In the genomic region with DNA sequence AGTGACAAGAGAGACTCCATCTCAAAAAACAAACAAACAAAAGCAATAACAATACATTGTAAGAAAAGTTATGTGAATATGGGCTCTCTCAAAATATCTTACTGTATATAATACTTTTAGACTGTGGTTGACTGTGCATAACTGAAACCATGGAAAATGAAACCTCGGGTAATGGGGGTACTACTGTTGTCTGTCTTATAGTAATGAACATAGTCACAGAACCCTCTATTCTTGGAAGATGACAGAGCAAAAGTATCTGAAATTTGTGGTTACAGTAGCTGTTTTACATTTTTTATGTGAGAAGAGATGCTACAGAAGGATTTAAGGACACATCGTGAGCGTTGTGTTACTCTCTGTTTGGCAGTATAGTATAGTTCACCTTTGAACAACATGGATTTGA, we compare ENCODE assay signal across 10 cellular contexts.
DNase-seq lines count a peak whose midpoint lies in the region; ATAC-seq, FAIRE-seq and TF ChIP-seq lines count a peak whose summit lies in the region.
"Had no signal": no experiment of that assay in that cellular context is flagged by ENCODE, and none has a peak within 500 bp of the region (broad histone marks: within the 10 kb centered on the region; RNA-seq: fewer than 3 reads in every experiment).

No MANE protein-coding gene starts in this region.

- peak overlapping the region; percentile 96 for H3K27ac Mint-ChIP-seq in astrocyte (ENCODE audit: unreplicated experiment)

- DNase-seq in activated T-cell treated with anti-CD3 and anti-CD28 coated beads, Interleukin-2, amount 50 U/mL, for 4 hours: no peak
- DNase-seq in activated T-cell treated with anti-CD3 and anti-CD28 coated beads for 4 hours: no peak
- DNase-seq in astrocyte (ENCODE audit: low read depth): peak; percentile 69
- DNase-seq in stomach: no peak
- DNase-seq in left ventricle myocardium superior: no peak
- DNase-seq in 8988T: no peak
- no peak for DNase-seq in prostate gland (ENCODE audit: low spot score)
- DNase-seq: lower lobe of right lung had no signal

- peaks cover 8% of the 10 kb centered on the region for H3K36me3 Mint-ChIP-seq in activated T-cell treated with anti-CD3 and anti-CD28 coated beads, Interleukin-2, amount 50 U/mL, for 4 hours (ENCODE audit: insufficient read depth)
- H3K36me3 Mint-ChIP-seq in astrocyte (ENCODE audit: low read depth, unreplicated experiment): peaks cover 4% of the 10 kb centered on the region

- peaks cover 56% of the 10 kb centered on the region for H4K20me1 ChIP-seq in astrocyte (ENCODE audit: insufficient read depth, low read length)

- peak overlapping the region; percentile 75 for H3K27ac ChIP-seq in astrocyte (ENCODE audit: low read depth, low read length)
- peak overlapping the region in 3 of 5 donors; percentile 42 to 63 (median 46) for H3K27ac ChIP-seq in stomach
- no peak overlapping the region for H3K27ac ChIP-seq in prostate gland
- H3K27ac ChIP-seq: lower lobe of right lung had no signal

- peak overlapping the region; percentile 47 for H3K9ac ChIP-seq in astrocyte (ENCODE audit: low read length)

- H3K4me3 Mint-ChIP-seq in activated T-cell treated with anti-CD3 and anti-CD28 coated beads, Interleukin-2, amount 50 U/mL, for 4 hours: peak overlapping the region; percentile 61
- H3K4me3 Mint-ChIP-seq in astrocyte (ENCODE audit: unreplicated experiment): peak overlapping the region; percentile 54

- peak overlapping the region; percentile 38 for H3K4me2 ChIP-seq in astrocyte (ENCODE audit: low read length)

- peaks cover 75% of the 10 kb centered on the region for H3K4me1 Mint-ChIP-seq in activated T-cell treated with anti-CD3 and anti-CD28 coated beads, Interleukin-2, amount 50 U/mL, for 4 hours (ENCODE audit: low read depth)
- H3K4me1 Mint-ChIP-seq in astrocyte (ENCODE audit: low read depth, unreplicated experiment): peaks cover 65% of the 10 kb centered on the region

- no peak overlapping the region for H2AFZ ChIP-seq in astrocyte (ENCODE audit: low read depth, low read length)

- WGBS in stomach, 5 donors: 77 to 85% (median 80%) methylated on average over 3 of the region's 3 CpGs
- WGBS in prostate gland: 93% methylated on average over 3 of the region's 3 CpGs

- ATAC-seq in activated T-cell treated with anti-CD3 and anti-CD28 coated beads, Interleukin-2, amount 50 U/mL, for 4 hours: peak; percentile 91
- ATAC-seq in HG03378 (IDR thresholded peaks at IDR 0.05; ENCODE audit: unreplicated experiment) (peak; percentile 50), left ventricle myocardium superior (no peak)
- ATAC-seq: lower lobe of right lung had no signal

- no peaks in the 10 kb centered on the region for H3K36me3 ChIP-seq in astrocyte (ENCODE audit: insufficient read depth, low read length)
- no peaks in the 10 kb centered on the region for H3K36me3 ChIP-seq in stomach
- no peaks in the 10 kb centered on the region for H3K36me3 ChIP-seq in prostate gland
- H3K36me3 ChIP-seq: lower lobe of right lung had no signal

- H3K27me3 ChIP-seq in astrocyte (ENCODE audit: insufficient read depth, low read length) (no peaks in the 10 kb centered on the region), stomach (no peaks in the 10 kb centered on the region), prostate gland (replicated peaks; ENCODE audit: insufficient read depth) (no peaks in the 10 kb centered on the region)

- TF ChIP-seq POLR2A in stomach (IDR thresholded peaks at IDR 0.05) (no peak), prostate gland (IDR thresholded peaks at IDR 0.05) (no peak)

- peaks cover 89% of the 10 kb centered on the region for H3K79me2 ChIP-seq in astrocyte (ENCODE audit: insufficient read depth, low read length)

- H3K27me3 Mint-ChIP-seq in activated T-cell treated with anti-CD3 and anti-CD28 coated beads, Interleukin-2, amount 50 U/mL, for 4 hours (ENCODE audit: low read depth): no peaks in the 10 kb centered on the region
- no peaks in the 10 kb centered on the region for H3K27me3 Mint-ChIP-seq in astrocyte (ENCODE audit: low read depth, unreplicated experiment)

- no peak for TF ChIP-seq EP300 in stomach (IDR thresholded peaks at IDR 0.05)

- FAIRE-seq in astrocyte (lab: Jason Lieb, UNC): no peak

- H3K9me3 Mint-ChIP-seq in activated T-cell treated with anti-CD3 and anti-CD28 coated beads, Interleukin-2, amount 50 U/mL, for 4 hours: no peaks in the 10 kb centered on the region
- no peaks in the 10 kb centered on the region for H3K9me3 Mint-ChIP-seq in astrocyte (ENCODE audit: unreplicated experiment)

- no peak overlapping the region for H3K4me3 ChIP-seq in astrocyte (ENCODE audit: insufficient read depth, low read depth, low read length)
- no peak overlapping the region for H3K4me3 ChIP-seq in stomach
- H3K4me3 ChIP-seq in prostate gland: no peak overlapping the region
- H3K4me3 ChIP-seq: coronary artery, lower lobe of right lung had no signal

- H3K4me1 ChIP-seq in astrocyte (ENCODE audit: insufficient read depth, low read length): peaks cover 45% of the 10 kb centered on the region
- peaks cover 33 to 69% (median 45%) of the 10 kb centered on the region in 4 donors for H3K4me1 ChIP-seq in stomach
- H3K4me1 ChIP-seq in prostate gland (replicated peaks): peaks cover 5% of the 10 kb centered on the region

- intact Hi-C loops in stomach (cut with DNase I; ENCODE audit: low total_unique reads) (no loop called here), left ventricle myocardium superior (cut with micrococcal nuclease) (no loop called here), prostate gland (cut with DNase I) (no loop called here)

- H3K9me3 ChIP-seq in astrocyte (ENCODE audit: insufficient read depth, low read depth, low read length) (no peaks in the 10 kb centered on the region), stomach (no peaks in the 10 kb centered on the region), prostate gland (no peaks in the 10 kb centered on the region)
- H3K9me3 ChIP-seq: lower lobe of right lung had no signal

- TF ChIP-seq CTCF in astrocyte (IDR thresholded peaks at IDR 0.05; ENCODE audit: insufficient read depth, low read depth, low read length) (no peak), stomach (IDR thresholded peaks at IDR 0.05) (no peak), prostate gland (IDR thresholded peaks at IDR 0.05) (no peak)

Comparison
In these comparisons a context has a peak if more than half of its experiments do, and no peak if none do; other contexts are left out.
1. H3K27ac ChIP-seq: peak in astrocyte (single experiment) and stomach (3 of 5); none in prostate gland (0 of 2).